Comparison of ENCODE assay signal across 8 cellular contexts in the genomic region with DNA sequence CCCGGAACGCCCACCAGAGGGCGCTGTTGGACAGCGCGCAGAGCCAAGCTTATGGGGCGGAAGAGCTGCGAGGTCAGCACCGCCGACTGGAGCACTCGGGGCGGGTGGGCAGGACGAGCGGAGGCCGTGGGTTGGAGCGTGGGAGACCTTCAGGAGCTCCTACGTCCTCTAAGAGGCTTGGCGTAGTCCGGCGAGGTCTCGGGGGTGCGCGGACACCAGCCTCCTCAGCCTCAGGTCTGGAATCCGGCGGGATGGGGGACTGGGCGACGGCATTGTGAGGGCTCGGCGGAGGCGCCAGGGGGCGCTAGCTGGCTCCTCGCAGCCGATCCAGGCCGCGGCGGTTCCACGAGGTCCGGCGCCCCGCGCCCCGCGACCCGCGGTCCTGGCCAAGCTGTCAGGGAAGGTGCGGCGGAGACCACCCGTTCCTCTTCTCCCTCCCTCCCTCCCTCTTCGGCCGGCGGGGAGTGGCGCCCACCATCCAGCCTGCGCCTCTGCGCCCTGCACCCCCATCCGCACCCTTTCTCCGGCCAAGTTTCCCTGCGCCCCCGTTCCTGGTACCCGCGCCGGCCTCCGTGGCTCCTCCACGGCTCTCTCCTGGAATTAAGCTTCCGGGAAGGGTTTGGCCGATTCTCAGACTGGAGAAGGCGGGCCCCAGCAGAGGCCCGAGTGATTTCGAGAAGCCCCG. TPM values are rescaled to one million over a fixed set of nuclear protein-coding genes. Genes with fewer than 3 reads are reported as not detected.
A peak's percentile ranks its signal among the peaks of the same experiment; 100 is the strongest.
DNase-seq lines count a peak whose midpoint lies in the region; ATAC-seq and TF ChIP-seq lines count a peak whose summit lies in the region.

No MANE protein-coding gene starts in this region.

- H3K36me3 ChIP-seq in neural progenitor cell (no peaks in the 10 kb centered on the region), stomach smooth muscle (ENCODE audit: control insufficient read depth in 2 of 2, insufficient read depth in 2 of 2, low read length in 2 of 2) (no peaks in the 10 kb centered on the region)

- peaks cover 29% of the 10 kb centered on the region for H3F3A ChIP-seq in neural progenitor cell (ENCODE audit: low read depth)

- H3K9ac ChIP-seq in neural progenitor cell (no peak overlapping the region), stomach smooth muscle (ENCODE audit: low read length in 2 of 2) (no peak overlapping the region)

- H3K4me3 ChIP-seq in neural progenitor cell (peak overlapping the region; percentile 55), stomach smooth muscle (ENCODE audit: low read length in 2 of 2) (peak overlapping the region; percentile 57 to 71)

- peak overlapping the region; percentile 94 for H2AFZ ChIP-seq in neural progenitor cell (replicated peaks)

- H3K9me3 Mint-ChIP-seq in activated T-helper 2 cell treated with anti-CD3 and anti-CD28 coated beads, Interferon-gamma antibody, Interleukin-2, Interleukin-4, amounts not matched to agents 10 μg/mL and 5 μg/mL and 100 μg/mL, durations not matched to agents 14 hours and 24 hours and 36 hours: no peaks in the 10 kb centered on the region
- no peaks in the 10 kb centered on the region for H3K9me3 Mint-ChIP-seq in neural progenitor cell

- DNase-seq in EH (ENCODE audit: low read depth) (peak; percentile 73), KG1 (lab: John Stamatoyannopoulos, UW) (peak; percentile 33), RPMI7951 (ENCODE audit: low read depth) (peak; percentile 54), fibroblast of the conjunctiva (ENCODE audit: low read depth) (peak; percentile 34), neural progenitor cell (ENCODE audit: low spot score) (peak; percentile 88)
- peak; percentile 80 for DNase-seq in activated T-helper 2 cell treated with anti-CD3 and anti-CD28 coated beads, Interferon-gamma antibody, Interleukin-2, Interleukin-4, amounts not matched to agents 10 μg/mL and 5 μg/mL and 100 μg/mL, durations not matched to agents 14 hours and 24 hours and 36 hours (ENCODE audit: low spot score)

- H3K36me3 Mint-ChIP-seq in activated T-helper 2 cell treated with anti-CD3 and anti-CD28 coated beads, Interferon-gamma antibody, Interleukin-2, Interleukin-4, amounts not matched to agents 10 μg/mL and 5 μg/mL and 100 μg/mL, durations not matched to agents 14 hours and 24 hours and 36 hours (ENCODE audit: low read depth): no peaks in the 10 kb centered on the region
- H3K36me3 Mint-ChIP-seq in neural progenitor cell: no peaks in the 10 kb centered on the region

- peak; percentile 81 for ATAC-seq in GM21737 (IDR thresholded peaks at IDR 0.05; ENCODE audit: unreplicated experiment)

- H3K27ac ChIP-seq in neural progenitor cell: no peak overlapping the region
- H3K27ac ChIP-seq in stomach smooth muscle (ENCODE audit: low read length): no peak overlapping the region

- peak; percentile 89 for TF ChIP-seq CTCF in neural progenitor cell (IDR thresholded peaks at IDR 0.05)

- intact Hi-C loops in activated T-helper 2 cell treated with anti-CD3 and anti-CD28 coated beads, Interferon-gamma antibody, Interleukin-2, Interleukin-4, amounts not matched to agents 10 μg/mL and 5 μg/mL and 100 μg/mL, durations not matched to agents 14 hours and 24 hours and 36 hours (cut with micrococcal nuclease): loop anchor here (1.0 kb wide), 2 partner anchors 71 to 113 kb away; no protein-coding TSS in a partner anchor

- H3K27ac Mint-ChIP-seq in activated T-helper 2 cell treated with anti-CD3 and anti-CD28 coated beads, Interferon-gamma antibody, Interleukin-2, Interleukin-4, amounts not matched to agents 10 μg/mL and 5 μg/mL and 100 μg/mL, durations not matched to agents 14 hours and 24 hours and 36 hours: no peak overlapping the region
- no peak overlapping the region for H3K27ac Mint-ChIP-seq in neural progenitor cell

- peak overlapping the region; percentile 77 for H3K4me3 Mint-ChIP-seq in activated T-helper 2 cell treated with anti-CD3 and anti-CD28 coated beads, Interferon-gamma antibody, Interleukin-2, Interleukin-4, amounts not matched to agents 10 μg/mL and 5 μg/mL and 100 μg/mL, durations not matched to agents 14 hours and 24 hours and 36 hours (ENCODE audit: low read depth)
- H3K4me3 Mint-ChIP-seq in neural progenitor cell: peak overlapping the region; percentile 78

- H3K4me1 ChIP-seq in neural progenitor cell (peaks cover 17% of the 10 kb centered on the region), stomach smooth muscle (ENCODE audit: control insufficient read depth, insufficient read depth, low read length) (peaks cover 19% of the 10 kb centered on the region)

- no peaks in the 10 kb centered on the region for H3K79me2 ChIP-seq in neural progenitor cell (ENCODE audit: low read depth)

- peaks cover 69% of the 10 kb centered on the region for H3K27me3 Mint-ChIP-seq in activated T-helper 2 cell treated with anti-CD3 and anti-CD28 coated beads, Interferon-gamma antibody, Interleukin-2, Interleukin-4, amounts not matched to agents 10 μg/mL and 5 μg/mL and 100 μg/mL, durations not matched to agents 14 hours and 24 hours and 36 hours (ENCODE audit: low read depth)
- H3K27me3 Mint-ChIP-seq in neural progenitor cell (ENCODE audit: insufficient read depth, low read depth): peaks cover 77% of the 10 kb centered on the region

- H3K27me3 ChIP-seq in neural progenitor cell (peaks cover 100% of the 10 kb centered on the region), stomach smooth muscle (ENCODE audit: control insufficient read depth in 1 of 2, insufficient read depth in 2 of 2, low read length in 2 of 2) (peaks cover 70 to 77% of the 10 kb centered on the region in 2 donors)

- no peaks in the 10 kb centered on the region for H3K9me3 ChIP-seq in neural progenitor cell (ENCODE audit: low read depth)
- H3K9me3 ChIP-seq in stomach smooth muscle (ENCODE audit: control insufficient read depth in 2 of 2, low read length in 2 of 2): no peaks in the 10 kb centered on the region

- peak overlapping the region; percentile 96 for H3K4me2 ChIP-seq in neural progenitor cell

- peaks cover 5% of the 10 kb centered on the region for H3K4me1 Mint-ChIP-seq in activated T-helper 2 cell treated with anti-CD3 and anti-CD28 coated beads, Interferon-gamma antibody, Interleukin-2, Interleukin-4, amounts not matched to agents 10 μg/mL and 5 μg/mL and 100 μg/mL, durations not matched to agents 14 hours and 24 hours and 36 hours (ENCODE audit: low read depth)
- peaks cover 30% of the 10 kb centered on the region for H3K4me1 Mint-ChIP-seq in neural progenitor cell

- H4K20me1 ChIP-seq in neural progenitor cell (ENCODE audit: low read depth): peaks cover 66% of the 10 kb centered on the region

RNA-seq across cellular contexts. Expression of gene POLG, which starts 24.3 kb away (rescaled TPM):
- total RNA-seq in RPMI7951 (2014; rRNA removed; shearing (Covaris generic)): 47.9 and 51.9 TPM in 2 replicates
- total RNA-seq in activated T-helper 2 cell treated with anti-CD3 and anti-CD28 coated beads, Interferon-gamma antibody, Interleukin-2, Interleukin-4, amounts not matched to agents 10 μg/mL and 5 μg/mL and 100 μg/mL, durations not matched to agents 14 hours and 24 hours and 36 hours: 124 and 131 TPM in 2 replicates
- 25.2 and 43.5 TPM in 2 replicates for total RNA-seq in neural progenitor cell (ENCODE audit: low replicate concordance)

Comparison
In these comparisons a context has a peak if more than half of its experiments do, and no peak if none do; other contexts are left out.
1. DNase-seq: peak in every context shown above with its lines; median percentile 88 in neural progenitor cell; 80 in activated T-helper 2 cell treated with anti-CD3 and anti-CD28 coated beads, Interferon-gamma antibody, Interleukin-2, Interleukin-4, amounts not matched to agents 10 μg/mL and 5 μg/mL and 100 μg/mL, durations not matched to agents 14 hours and 24 hours and 36 hours; 73 in EH; 54 in RPMI7951; 34 in fibroblast of the conjunctiva; 33 in KG1.